ENCODE assay signal across 8 cellular contexts in the genomic region with DNA sequence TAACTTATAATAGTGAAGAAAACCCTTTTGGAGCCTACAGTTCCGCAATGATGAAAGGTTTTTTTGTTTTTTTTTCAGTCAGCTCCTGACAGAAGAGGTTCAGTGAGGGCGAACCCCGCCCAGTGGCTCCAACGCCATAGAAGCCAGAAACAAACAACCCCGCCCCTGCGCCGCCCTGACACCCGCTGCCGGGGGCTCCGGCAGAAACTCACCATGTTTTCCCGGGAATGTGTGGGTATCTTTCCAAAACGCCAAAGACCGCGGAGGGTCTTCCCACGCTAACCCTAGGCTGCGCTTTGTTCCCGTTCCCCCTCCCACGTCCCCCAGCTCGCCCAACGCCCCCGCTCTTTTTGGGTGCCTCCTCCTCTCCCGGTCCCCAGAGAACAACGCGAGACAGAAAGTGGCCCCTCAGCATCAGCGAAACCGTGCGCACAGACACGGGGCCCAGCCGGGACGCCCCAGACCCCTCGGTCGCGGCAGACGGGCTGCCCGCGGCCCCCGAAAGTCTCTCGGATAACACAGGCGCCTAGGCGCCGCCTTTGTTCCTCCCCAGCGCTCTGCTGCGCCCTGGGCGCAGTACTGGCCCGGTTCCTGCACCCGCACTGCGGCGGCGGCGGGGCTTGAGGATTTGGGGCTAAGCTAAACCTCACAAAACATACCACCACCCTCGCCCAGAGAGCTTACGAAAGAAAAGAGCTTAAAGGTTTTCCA. TPM values are rescaled to one million over a fixed set of nuclear protein-coding genes. Genes with fewer than 3 reads are reported as not detected.
A peak's percentile ranks its signal among the peaks of the same experiment; 100 is the strongest.
DNase-seq lines count a peak whose midpoint lies in the region; ATAC-seq and TF ChIP-seq lines count a peak whose summit lies in the region.

No MANE protein-coding gene starts in this region.

- H4K20me1 ChIP-seq in PC-3 (ENCODE audit: low read length) = no peaks in the 10 kb centered on the region

- DNase-seq in CD8-positive, alpha-beta T cell = peak; percentile 66 to 90 (median 81)
- DNase-seq in PC-3 (peak; percentile 37), fibroblast of the conjunctiva (ENCODE audit: low read depth) (peak; percentile 66), neural crest cell (ENCODE audit: low read depth, low spot score) (peak; percentile 55)
- peak; percentile 80 for DNase-seq in activated T-helper 2 cell treated with anti-CD3 and anti-CD28 coated beads, Interferon-gamma antibody, Interleukin-2, Interleukin-4, amounts not matched to agents 10 μg/mL and 5 μg/mL and 100 μg/mL, durations not matched to agents 14 hours and 24 hours and 36 hours (ENCODE audit: low spot score)
- DNase-seq in stimulated activated naive CD8-positive, alpha-beta T cell treated with anti-CD3 and anti-CD28 coated beads, Interleukin-15, amount 100 ng/mL, for 72 hours = peak; percentile 79 to 80

- no peaks in the 10 kb centered on the region for H3K27me3 Mint-ChIP-seq in CD8-positive, alpha-beta T cell (ENCODE audit: low read depth)
- peaks cover 7% of the 10 kb centered on the region for H3K27me3 Mint-ChIP-seq in activated T-helper 2 cell treated with anti-CD3 and anti-CD28 coated beads, Interferon-gamma antibody, Interleukin-2, Interleukin-4, amounts not matched to agents 10 μg/mL and 5 μg/mL and 100 μg/mL, durations not matched to agents 14 hours and 24 hours and 36 hours (ENCODE audit: low read depth)
- peaks cover 32% of the 10 kb centered on the region for H3K27me3 Mint-ChIP-seq in neural crest cell (ENCODE audit: low read depth)
- no peaks in the 10 kb centered on the region for H3K27me3 Mint-ChIP-seq in stimulated activated naive CD8-positive, alpha-beta T cell treated with anti-CD3 and anti-CD28 coated beads, Interleukin-15, amount 100 ng/mL, for 72 hours

- H3K36me3 ChIP-seq in CD8-positive, alpha-beta T cell (ENCODE audit: insufficient read depth, low read length) = peaks cover 6% of the 10 kb centered on the region
- H3K36me3 ChIP-seq in PC-3 (ENCODE audit: low read depth, low read length) = no peaks in the 10 kb centered on the region

- H3K27ac ChIP-seq in CD8-positive, alpha-beta T cell (ENCODE audit: low read depth, low read length) = peak overlapping the region; percentile 100
- H3K27ac ChIP-seq in PC-3 (ENCODE audit: low read length) = peak overlapping the region; percentile 14; the same call in 1 of the 2 replicates

- peak overlapping the region; percentile 90 for H3K4me3 ChIP-seq in CD8-positive, alpha-beta T cell (ENCODE audit: low read depth, low read length)
- H3K4me3 ChIP-seq in PC-3 (ENCODE audit: low read length) = peak overlapping the region; percentile 89

- peak overlapping the region; percentile 96 for H2AFZ ChIP-seq in PC-3 (ENCODE audit: low read length)

- H3K9ac ChIP-seq in PC-3 (ENCODE audit: low read length) = peak overlapping the region; percentile 64

- peaks cover 44% of the 10 kb centered on the region for H3K36me3 Mint-ChIP-seq in CD8-positive, alpha-beta T cell
- peaks cover 33% of the 10 kb centered on the region for H3K36me3 Mint-ChIP-seq in activated T-helper 2 cell treated with anti-CD3 and anti-CD28 coated beads, Interferon-gamma antibody, Interleukin-2, Interleukin-4, amounts not matched to agents 10 μg/mL and 5 μg/mL and 100 μg/mL, durations not matched to agents 14 hours and 24 hours and 36 hours (ENCODE audit: low read depth)
- peaks cover 39% of the 10 kb centered on the region for H3K36me3 Mint-ChIP-seq in neural crest cell (ENCODE audit: low read depth)

- H3F3A ChIP-seq in PC-3 (ENCODE audit: low read length, unreplicated experiment) = no peaks in the 10 kb centered on the region

- no peaks in the 10 kb centered on the region for H3K27me3 ChIP-seq in CD8-positive, alpha-beta T cell (ENCODE audit: insufficient read depth, low read length)
- H3K27me3 ChIP-seq in PC-3 (ENCODE audit: low read length) = no peaks in the 10 kb centered on the region; the same call in 1 of the 2 replicates

- POLR2A ChIA-PET in CD8-positive, alpha-beta T cell (lab: Charles Lee) = interaction anchor here (0.6 to 4.7 kb wide), 29 partner anchors 9 to 990 kb away, joined by 3 to 117 read pairs (median 4); partner anchors contain the start of genes ARF3, COX14, LMBR1L and RHEBL1
- POLR2A ChIA-PET in PC-3 (lab: Charles Lee; ENCODE audit: unreplicated experiment) = interaction anchor here (0.6 kb wide), 1 partner anchor 57 kb away, joined by 4 read pairs; no protein-coding TSS in a partner anchor

- no peaks in the 10 kb centered on the region for H3K9me3 ChIP-seq in CD8-positive, alpha-beta T cell (ENCODE audit: low read length)
- no peaks in the 10 kb centered on the region for H3K9me3 ChIP-seq in PC-3 (ENCODE audit: low read length)

- TSS peak; percentile 73 for BruUV-seq in PC-3 (replicated peaks; lab: Mats Ljungman, UMichigan)

- H3K9me2 ChIP-seq in PC-3 (replicated peaks; ENCODE audit: low read length) = no peaks in the 10 kb centered on the region

- H3K4me2 ChIP-seq in PC-3 (ENCODE audit: low read length) = peak overlapping the region; percentile 97

- TF ChIP-seq CTCF in CD8-positive, alpha-beta T cell (IDR thresholded peaks at IDR 0.05) = no peak
- TF ChIP-seq CTCF in PC-3 (conservative IDR thresholded peaks at IDR 0.05; ENCODE audit: low read depth, low read length) (no peak), neural crest cell (conservative IDR thresholded peaks at IDR 0.05) (peak; percentile 10)

- H3K79me2 ChIP-seq in PC-3 (ENCODE audit: low read length) = no peaks in the 10 kb centered on the region

- peak overlapping the region; percentile 100 for H3K27ac Mint-ChIP-seq in CD8-positive, alpha-beta T cell
- H3K27ac Mint-ChIP-seq in activated T-helper 2 cell treated with anti-CD3 and anti-CD28 coated beads, Interferon-gamma antibody, Interleukin-2, Interleukin-4, amounts not matched to agents 10 μg/mL and 5 μg/mL and 100 μg/mL, durations not matched to agents 14 hours and 24 hours and 36 hours = peak overlapping the region; percentile 97
- peak overlapping the region; percentile 98 for H3K27ac Mint-ChIP-seq in neural crest cell (ENCODE audit: unreplicated experiment)
- peak overlapping the region; percentile 97 to 99 for H3K27ac Mint-ChIP-seq in stimulated activated naive CD8-positive, alpha-beta T cell treated with anti-CD3 and anti-CD28 coated beads, Interleukin-15, amount 100 ng/mL, for 72 hours

- intact Hi-C loops in CD8-positive, alpha-beta T cell (cut with DNase I, micrococcal nuclease) = loop anchor here (1.0 to 5.0 kb wide), 7 partner anchors 46 to 336 kb away; partner anchors contain the start of genes KMT2D (in 2 of the 2), DDX23 (in 1 of the 2), LMBR1L (in 1 of the 2) and PRKAG1 (in 1 of the 2)
- intact Hi-C loops in PC-3 (cut with micrococcal nuclease) = loop anchor here (1.0 to 2.0 kb wide), 2 partner anchors 47 to 58 kb away; partner anchors contain the start of gene TUBA1B
- intact Hi-C loops in activated T-helper 2 cell treated with anti-CD3 and anti-CD28 coated beads, Interferon-gamma antibody, Interleukin-2, Interleukin-4, amounts not matched to agents 10 μg/mL and 5 μg/mL and 100 μg/mL, durations not matched to agents 14 hours and 24 hours and 36 hours (cut with micrococcal nuclease) = loop anchor here (2.0 to 5.0 kb wide), 3 partner anchors 76 to 126 kb away; partner anchors contain the start of genes KMT2D, LMBR1L and TUBA1C

- CTCF ChIA-PET in CD8-positive, alpha-beta T cell (lab: Charles Lee) = interaction anchor here (0.6 to 3.7 kb wide), 10 partner anchors 11 to 399 kb away, joined by 3 to 29 read pairs (median 4); partner anchors contain the start of genes ADCY6 and TUBA1B
- CTCF ChIA-PET in PC-3 (lab: Charles Lee) = interaction anchor here (0.5 kb wide), 1 partner anchor 181 kb away, joined by 3 read pairs; no protein-coding TSS in a partner anchor

- peaks cover 14% of the 10 kb centered on the region for H3K4me1 Mint-ChIP-seq in CD8-positive, alpha-beta T cell (ENCODE audit: low read depth)
- peaks cover 12% of the 10 kb centered on the region for H3K4me1 Mint-ChIP-seq in activated T-helper 2 cell treated with anti-CD3 and anti-CD28 coated beads, Interferon-gamma antibody, Interleukin-2, Interleukin-4, amounts not matched to agents 10 μg/mL and 5 μg/mL and 100 μg/mL, durations not matched to agents 14 hours and 24 hours and 36 hours (ENCODE audit: low read depth)
- peaks cover 61% of the 10 kb centered on the region for H3K4me1 Mint-ChIP-seq in neural crest cell
- H3K4me1 Mint-ChIP-seq in stimulated activated naive CD8-positive, alpha-beta T cell treated with anti-CD3 and anti-CD28 coated beads, Interleukin-15, amount 100 ng/mL, for 72 hours = peaks cover 19% of the 10 kb centered on the region

- peak overlapping the region; percentile 97 for H3K4me3 Mint-ChIP-seq in CD8-positive, alpha-beta T cell
- peak overlapping the region; percentile 92 for H3K4me3 Mint-ChIP-seq in activated T-helper 2 cell treated with anti-CD3 and anti-CD28 coated beads, Interferon-gamma antibody, Interleukin-2, Interleukin-4, amounts not matched to agents 10 μg/mL and 5 μg/mL and 100 μg/mL, durations not matched to agents 14 hours and 24 hours and 36 hours (ENCODE audit: low read depth)
- H3K4me3 Mint-ChIP-seq in neural crest cell = peak overlapping the region; percentile 97
- H3K4me3 Mint-ChIP-seq in stimulated activated naive CD8-positive, alpha-beta T cell treated with anti-CD3 and anti-CD28 coated beads, Interleukin-15, amount 100 ng/mL, for 72 hours = peak overlapping the region; percentile 93 to 97

- peaks cover 14% of the 10 kb centered on the region for H3K4me1 ChIP-seq in CD8-positive, alpha-beta T cell (ENCODE audit: insufficient read depth, low read length)
- peaks cover 5% of the 10 kb centered on the region; the same call in 1 of the 2 replicates for H3K4me1 ChIP-seq in PC-3 (ENCODE audit: insufficient read depth, low read length)

- peak; percentile 50 for ATAC-seq in CD8-positive, alpha-beta T cell
- ATAC-seq in GM19372 (IDR thresholded peaks at IDR 0.05; ENCODE audit: low read depth, unreplicated experiment) = peak; percentile 44
- ATAC-seq in HG03558 (IDR thresholded peaks at IDR 0.05; ENCODE audit: extremely low read depth, unreplicated experiment) = peak; percentile 27
- ATAC-seq in PC-3 = peak; percentile 64
- peak; percentile 70 for ATAC-seq in stimulated activated naive CD8-positive, alpha-beta T cell treated with anti-CD3 and anti-CD28 coated beads, Interleukin-15, amount 100 ng/mL, for 72 hours

- no peaks in the 10 kb centered on the region for H3K9me3 Mint-ChIP-seq in CD8-positive, alpha-beta T cell
- no peaks in the 10 kb centered on the region for H3K9me3 Mint-ChIP-seq in activated T-helper 2 cell treated with anti-CD3 and anti-CD28 coated beads, Interferon-gamma antibody, Interleukin-2, Interleukin-4, amounts not matched to agents 10 μg/mL and 5 μg/mL and 100 μg/mL, durations not matched to agents 14 hours and 24 hours and 36 hours
- H3K9me3 Mint-ChIP-seq in neural crest cell = no peaks in the 10 kb centered on the region
- no peaks in the 10 kb centered on the region for H3K9me3 Mint-ChIP-seq in stimulated activated naive CD8-positive, alpha-beta T cell treated with anti-CD3 and anti-CD28 coated beads, Interleukin-15, amount 100 ng/mL, for 72 hours

RNA-seq across cellular contexts. Expression of gene TUBA1A, which starts 0.5 kb away (rescaled TPM):
- 100 to 1,000 TPM; 209 to 225 TPM for total RNA-seq in CD8-positive, alpha-beta T cell
- 46.1 and 46.9 TPM in 2 replicates for total RNA-seq in PC-3 (2014; rRNA removed)
- 86.9 and 94.0 TPM in 2 replicates for total RNA-seq in activated T-helper 2 cell treated with anti-CD3 and anti-CD28 coated beads, Interferon-gamma antibody, Interleukin-2, Interleukin-4, amounts not matched to agents 10 μg/mL and 5 μg/mL and 100 μg/mL, durations not matched to agents 14 hours and 24 hours and 36 hours
- 1,729 and 1,742 TPM in 2 replicates for total RNA-seq in neural crest cell

RNA-seq across cellular contexts. Expression of gene TUBA1B, which starts 57.2 kb away (rescaled TPM):
- 100 to 1,000 TPM; 103 to 105 TPM for total RNA-seq in CD8-positive, alpha-beta T cell
- total RNA-seq in PC-3 (2014; rRNA removed) = 4,374 and 4,720 TPM in 2 replicates
- total RNA-seq in activated T-helper 2 cell treated with anti-CD3 and anti-CD28 coated beads, Interferon-gamma antibody, Interleukin-2, Interleukin-4, amounts not matched to agents 10 μg/mL and 5 μg/mL and 100 μg/mL, durations not matched to agents 14 hours and 24 hours and 36 hours = 1,902 and 1,926 TPM in 2 replicates
- 3,094 and 3,153 TPM in 2 replicates for total RNA-seq in neural crest cell

Comparison
In these comparisons a context has a peak if more than half of its experiments do, and no peak if none do; other contexts are left out.
1. Peak in every context shown above with its lines: DNase-seq, ATAC-seq, H3K4me3 ChIP-seq and H3K27ac ChIP-seq.
2. RNA of gene TUBA1B, which starts 57.2 kb away (total RNA-seq): 4,374 to 4,720 TPM in PC-3, 3,094 to 3,153 TPM in neural crest cell and 1,902 to 1,926 TPM in activated T-helper 2 cell treated with anti-CD3 and anti-CD28 coated beads, Interferon-gamma antibody, Interleukin-2, Interleukin-4, amounts not matched to agents 10 μg/mL and 5 μg/mL and 100 μg/mL, durations not matched to agents 14 hours and 24 hours and 36 hours; 103 to 105 TPM in CD8-positive, alpha-beta T cell; every median in the first group is over 10 times any median in the second.